ENCODE assay signal across 8 cellular contexts in genomic region chr4:17895481-17895880, GRCh38.
"Had no signal": no experiment of that assay in that cellular context is flagged by ENCODE, and none has a peak within 500 bp of the region (broad histone marks: within the 10 kb centered on the region; RNA-seq: fewer than 3 reads in every experiment).

No MANE protein-coding gene starts in this region.

- DNase-seq: GDM1, GF-D8 had no signal

- FAIRE-seq: G401.6, GM12878, GM12891, GM12892, GM18507, GM19239 had no signal

- H3K4me3 ChIP-seq: GM12878 had no signal

- ATAC-seq: GM12878 had no signal
